ENCODE assay signal across 17 cellular contexts in genomic region chr10:89518108-89518507, GRCh38. TPM values are rescaled to one million over a fixed set of nuclear protein-coding genes. Genes with fewer than 3 reads are reported as not detected.
A peak's percentile ranks its signal among the peaks of the same experiment; 100 is the strongest.
DNase-seq lines count a peak whose midpoint lies in the region; TF ChIP-seq lines count a peak whose summit lies in the region.
"Had no signal": no experiment of that assay in that cellular context is flagged by ENCODE, and none has a peak within 500 bp of the region (broad histone marks: within the 10 kb centered on the region; RNA-seq: fewer than 3 reads in every experiment).

No MANE protein-coding gene starts in this region.

- no peaks in the 10 kb centered on the region for H3K36me3 Mint-ChIP-seq in nephron progenitor cell (ENCODE audit: low read depth)
- H3K36me3 Mint-ChIP-seq: brain, natural killer cell had no signal

- H3K9me3 Mint-ChIP-seq in nephron progenitor cell: no peaks in the 10 kb centered on the region
- H3K9me3 Mint-ChIP-seq: activated CD4-positive, alpha-beta T cell treated with anti-CD3 and anti-CD28 coated beads, Interleukin-2, amount 10 ng/mL, durations not matched to agents 7 days and 5 days; activated naive CD4-positive, alpha-beta T cell treated with anti-CD3 and anti-CD28 coated beads for 36 hours; brain; natural killer cell; stimulated activated naive CD8-positive, alpha-beta T cell treated with anti-CD3 and anti-CD28 coated beads, Interleukin-15, Interleukin-2, amounts not matched to agents 100 ng/mL and 50 ng/mL, for 24 hours had no signal

- peaks cover 13% of the 10 kb centered on the region for H3K4me1 Mint-ChIP-seq in nephron progenitor cell
- H3K4me1 Mint-ChIP-seq: activated CD4-positive, alpha-beta T cell treated with anti-CD3 and anti-CD28 coated beads, Interleukin-2, amount 10 ng/mL, durations not matched to agents 7 days and 5 days; natural killer cell had no signal

- peak; percentile 43 for DNase-seq in LHCN-M2 (ENCODE audit: low read depth)
- no peak for DNase-seq in coronary artery (ENCODE audit: low spot score)
- DNase-seq in myocyte (ENCODE audit: low read depth): peak; percentile 89
- no peak for DNase-seq in tibial nerve (ENCODE audit: low spot score in 2 of 2)
- DNase-seq in NCI-H774 (lab: John Stamatoyannopoulos, UW): no peak
- no peak for DNase-seq in nephron progenitor cell
- no peak for DNase-seq in SW480 (ENCODE audit: low spot score)
- DNase-seq: activated CD4-positive, alpha-beta T cell treated with anti-CD3 and anti-CD28 coated beads, Interleukin-2, amount 10 ng/mL, durations not matched to agents 7 days and 5 days; activated naive CD4-positive, alpha-beta T cell treated with anti-CD3 and anti-CD28 coated beads for 36 hours; natural killer cell; NCI-H2029; NCI-H524 treated with DMSO at 0.1 percent for 48 hours; PC-3 had no signal

- TF ChIP-seq EP300 in tibial nerve (IDR thresholded peaks at IDR 0.05): no peak

- no peak overlapping the region for H3K27ac Mint-ChIP-seq in nephron progenitor cell
- H3K27ac Mint-ChIP-seq: activated CD4-positive, alpha-beta T cell treated with anti-CD3 and anti-CD28 coated beads, Interleukin-2, amount 10 ng/mL, durations not matched to agents 7 days and 5 days; activated naive CD4-positive, alpha-beta T cell treated with anti-CD3 and anti-CD28 coated beads for 36 hours; brain; natural killer cell; stimulated activated naive CD8-positive, alpha-beta T cell treated with anti-CD3 and anti-CD28 coated beads, Interleukin-15, Interleukin-2, amounts not matched to agents 100 ng/mL and 50 ng/mL, for 24 hours had no signal

- H3K27me3 ChIP-seq in tibial nerve: no peaks in the 10 kb centered on the region
- H3K27me3 ChIP-seq: BLaER1 had no signal

- no peak for TF ChIP-seq POLR2A in tibial nerve (IDR thresholded peaks at IDR 0.05)

- no peak overlapping the region for H3K4me3 Mint-ChIP-seq in nephron progenitor cell
- H3K4me3 Mint-ChIP-seq: activated CD4-positive, alpha-beta T cell treated with anti-CD3 and anti-CD28 coated beads, Interleukin-2, amount 10 ng/mL, durations not matched to agents 7 days and 5 days; activated naive CD4-positive, alpha-beta T cell treated with anti-CD3 and anti-CD28 coated beads for 36 hours; brain; natural killer cell; stimulated activated naive CD8-positive, alpha-beta T cell treated with anti-CD3 and anti-CD28 coated beads, Interleukin-15, Interleukin-2, amounts not matched to agents 100 ng/mL and 50 ng/mL, for 24 hours had no signal

- no peak overlapping the region for H3K4me3 ChIP-seq in coronary artery
- H3K4me3 ChIP-seq in tibial nerve: no peak overlapping the region
- H3K4me3 ChIP-seq: BLaER1 had no signal

- H3K27ac ChIP-seq in coronary artery (peak overlapping the region; percentile 35 to 70), tibial nerve (peak overlapping the region in 3 of 4 donors; percentile 37 to 86 (median 81))
- H3K27ac ChIP-seq: BLaER1 had no signal

- no peak for TF ChIP-seq CTCF in coronary artery (IDR thresholded peaks at IDR 0.05)
- TF ChIP-seq CTCF in tibial nerve (IDR thresholded peaks at IDR 0.05): no peak
- TF ChIP-seq CTCF in nephron progenitor cell (IDR thresholded peaks at IDR 0.05): no peak

- no peaks in the 10 kb centered on the region for H3K36me3 ChIP-seq in tibial nerve
- H3K36me3 ChIP-seq: BLaER1 had no signal

- WGBS in tibial nerve, 2 donors: 62 to 76% methylated on average over 3 of the region's 3 CpGs

- H3K27me3 Mint-ChIP-seq in nephron progenitor cell (ENCODE audit: low read depth, poor library complexity): no peaks in the 10 kb centered on the region

- H3K9me3 ChIP-seq in tibial nerve: no peaks in the 10 kb centered on the region
- H3K9me3 ChIP-seq: BLaER1 had no signal

- peaks cover 0 to 82% (median 16%) of the 10 kb centered on the region in 4 donors for H3K4me1 ChIP-seq in tibial nerve

RNA-seq across cellular contexts. Expression of gene SLC16A12, which starts 17.3 kb away (rescaled TPM):
- total RNA-seq in LHCN-M2 (2014; rRNA removed) (0.45 and 0.52 TPM in 2 replicates), myocyte (0.16 and 0.24 TPM in 2 replicates), tibial nerve (10 to 100 TPM; 25.8 to 45.4 (median 42.8) TPM)
- polyA plus RNA-seq in LHCN-M2 (2012): 0.23 TPM
- polyA plus RNA-seq in myocyte (2012): 0.11 TPM
- total RNA-seq: activated CD4-positive, alpha-beta T cell treated with anti-CD3 and anti-CD28 coated beads, Interleukin-2, amount 10 ng/mL, durations not matched to agents 7 days and 5 days; activated naive CD4-positive, alpha-beta T cell treated with anti-CD3 and anti-CD28 coated beads for 36 hours; natural killer cell; PC-3 had no signal
- polyA plus RNA-seq: HepG2 had no signal

Comparison
In these comparisons a context has a peak if more than half of its experiments do, and no peak if none do; other contexts are left out.
1. DNase-seq: peak in LHCN-M2 (single experiment) and myocyte (single experiment); none in coronary artery (single experiment), tibial nerve (0 of 2), NCI-H774 (single experiment), nephron progenitor cell (single experiment) and SW480 (single experiment).
2. RNA of gene SLC16A12, which starts 17.3 kb away (total RNA-seq): 25.8 to 45.4 TPM in tibial nerve; 0.45 to 0.52 TPM in LHCN-M2 and 0.16 to 0.24 TPM in myocyte; every median in the first group is over 10 times any median in the second.